In the genomic region with DNA sequence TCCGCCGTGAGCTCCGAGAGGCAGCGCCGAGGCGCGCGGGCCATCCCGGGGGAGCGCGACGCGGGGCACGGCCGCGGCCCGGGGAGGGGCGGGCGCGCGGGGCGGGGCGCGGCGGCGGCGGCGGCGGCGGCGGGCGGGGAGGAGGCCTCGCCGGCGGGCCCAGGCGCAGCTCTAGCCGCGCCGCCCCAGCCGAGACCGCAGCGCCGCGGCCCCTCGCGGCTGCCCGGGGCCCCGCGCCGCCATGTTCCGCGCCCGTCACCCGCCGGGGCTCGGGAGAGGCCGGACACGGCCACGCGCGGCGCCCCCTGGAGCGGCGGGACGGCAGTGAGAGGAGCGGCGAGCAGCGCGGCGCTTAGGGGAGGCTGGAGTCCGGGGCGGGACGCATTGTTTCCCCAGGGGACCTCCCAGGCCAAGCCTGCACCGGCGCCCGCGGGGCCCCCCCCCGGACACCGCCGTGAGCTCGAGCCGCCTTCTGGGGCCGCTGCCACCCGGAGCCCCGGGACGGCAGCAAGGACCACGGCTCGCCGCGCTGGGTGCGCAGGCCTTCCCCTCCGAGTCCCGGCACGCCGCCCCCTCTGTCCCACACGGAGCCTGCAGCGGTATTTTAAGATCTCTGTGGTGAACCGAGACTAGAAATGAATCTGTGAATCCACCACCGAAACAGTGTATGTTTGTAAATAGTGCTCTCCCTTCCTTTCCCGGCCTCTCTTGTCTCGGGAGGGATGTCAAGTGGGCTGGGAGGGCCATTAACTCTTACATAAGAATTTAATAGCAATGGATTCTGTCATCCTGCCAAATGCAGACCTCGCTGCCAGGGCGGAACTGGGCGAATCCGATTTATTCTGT, we compare ENCODE assay signal across 1 cellular context.
TF ChIP-seq lines count a peak whose summit lies in the region.

A gene (minus strand): TSS at position 60 of the 846 bp plus-strand sequence. CDS start 172 bp downstream, outside the sequence.

TF ChIP-seq in endothelial cell of umbilical vein, 7 proteins besides CTCF, POLR2A, EP300 and RAD21:
- TF ChIP-seq FOS (IDR thresholded peaks at IDR 0.05; ENCODE audit: borderline replicate concordance, insufficient read depth, low read length) (no peak), POLR2AphosphoS5 (IDR thresholded peaks at IDR 0.05; ENCODE audit: insufficient read depth, low read depth, low read length) (peak; percentile 66), GATA2 (IDR thresholded peaks at IDR 0.05; ENCODE audit: insufficient read depth, insufficient read length, low read depth, low read length) (no peak)
